25 cellular contexts compared by ENCODE assay signal in genomic region chr12:127240249-127240929, GRCh38.
A peak's percentile ranks its signal among the peaks of the same experiment; 100 is the strongest.
DNase-seq lines count a peak whose midpoint lies in the region; ATAC-seq and TF ChIP-seq lines count a peak whose summit lies in the region.
"Had no signal": no experiment of that assay in that cellular context is flagged by ENCODE, and none has a peak within 500 bp of the region (broad histone marks: within the 10 kb centered on the region; RNA-seq: fewer than 3 reads in every experiment).

No MANE protein-coding gene starts in this region.

- no peak overlapping the region for H3K4me3 Mint-ChIP-seq in MCF 10A (ENCODE audit: unreplicated experiment)
- H3K4me3 Mint-ChIP-seq: CD4-positive, alpha-beta T cell; GM23338; H9 had no signal

- TSS peak; percentile 91 for BruUV-seq in MCF 10A (replicated peaks; lab: Mats Ljungman, UMichigan)

- H3K9me3 ChIP-seq in breast epithelium (no peaks in the 10 kb centered on the region), RWPE2 (ENCODE audit: severe bottlenecking) (no peaks in the 10 kb centered on the region), osteoblast (ENCODE audit: low read depth, low read length) (no peaks in the 10 kb centered on the region)
- H3K9me3 ChIP-seq: BLaER1, Peyer's patch had no signal

- no peaks in the 10 kb centered on the region for H3K27me3 ChIP-seq in breast epithelium
- H3K27me3 ChIP-seq in RWPE2 (ENCODE audit: insufficient read depth, poor library complexity, severe bottlenecking), result no peaks in the 10 kb centered on the region
- no peaks in the 10 kb centered on the region for H3K27me3 ChIP-seq in osteoblast (ENCODE audit: insufficient read depth, low read length)
- H3K27me3 ChIP-seq: BLaER1, Peyer's patch had no signal

- no peak overlapping the region for H2AFZ ChIP-seq in osteoblast (ENCODE audit: low read length)
- H2AFZ ChIP-seq: GM23338 had no signal

- no peak for TF ChIP-seq POLR2A in breast epithelium (IDR thresholded peaks at IDR 0.05)

- H3K36me3 ChIP-seq in breast epithelium (no peaks in the 10 kb centered on the region), RWPE2 (ENCODE audit: low read depth) (no peaks in the 10 kb centered on the region), osteoblast (ENCODE audit: insufficient read depth, low read length) (no peaks in the 10 kb centered on the region)
- H3K36me3 ChIP-seq: BLaER1, Peyer's patch had no signal

- H3K27ac ChIP-seq in breast epithelium (no peak overlapping the region), RWPE2 (ENCODE audit: poor library complexity, severe bottlenecking) (peak overlapping the region; percentile 63), osteoblast (ENCODE audit: low read depth, low read length) (peak overlapping the region; percentile 29)
- H3K27ac ChIP-seq: BLaER1, KMS-11, Peyer's patch, SK-N-MC had no signal

- CTCF ChIA-PET in MCF 10A (lab: Yijun Ruan, JAX), result interaction anchor here (0.7 to 3.3 kb wide), 8 partner anchors 8 to 132 kb away, joined by 3 to 22 read pairs (median 4); no protein-coding TSS in a partner anchor

- H3K4me1 Mint-ChIP-seq in MCF 10A (ENCODE audit: insufficient read depth, unreplicated experiment), result peaks cover 55% of the 10 kb centered on the region
- H3K4me1 Mint-ChIP-seq: GM23338 had no signal

- POLR2A ChIA-PET in MCF 10A (lab: Yijun Ruan, JAX), result interaction anchor here (0.5 to 3.1 kb wide), 9 partner anchors 9 to 157 kb away, joined by 3 to 26 read pairs (median 4); no protein-coding TSS in a partner anchor

- TF ChIP-seq CTCF in MCF 10A (IDR thresholded peaks at IDR 0.05; ENCODE audit: unreplicated experiment), result no peak
- TF ChIP-seq CTCF in breast epithelium (IDR thresholded peaks at IDR 0.05), result no peak
- no peak for TF ChIP-seq CTCF in RWPE2 (IDR thresholded peaks at IDR 0.05; ENCODE audit: poor library complexity, severe bottlenecking)
- TF ChIP-seq CTCF in osteoblast (IDR thresholded peaks at IDR 0.05; ENCODE audit: extremely low read depth, low read depth, low read length), result no peak

- intact Hi-C loops in MCF 10A (cut with micrococcal nuclease) (loop anchor here (2.0 kb wide), 1 partner anchor 44 kb away; no protein-coding TSS in a partner anchor), breast epithelium (cut with DNase I; ENCODE audit: low total_unique reads) (no loop called here)

- H3K4me3 ChIP-seq in breast epithelium, result no peak overlapping the region
- H3K4me3 ChIP-seq in RWPE2 (ENCODE audit: severe bottlenecking), result no peak overlapping the region
- H3K4me3 ChIP-seq in osteoblast (ENCODE audit: insufficient read depth, low read length), result no peak overlapping the region
- H3K4me3 ChIP-seq: BLaER1, GM23338, Peyer's patch, SK-N-MC had no signal

- no peaks in the 10 kb centered on the region for H3K79me2 ChIP-seq in osteoblast (ENCODE audit: insufficient read depth, low read length)

- H4K20me1 ChIP-seq in osteoblast (ENCODE audit: insufficient read depth, low read length), result no peaks in the 10 kb centered on the region
- H4K20me1 ChIP-seq: BLaER1 had no signal

- H3K27me3 Mint-ChIP-seq in MCF 10A (ENCODE audit: insufficient read depth, unreplicated experiment), result no peaks in the 10 kb centered on the region

- H3K9me3 Mint-ChIP-seq in MCF 10A (ENCODE audit: unreplicated experiment), result no peaks in the 10 kb centered on the region
- H3K9me3 Mint-ChIP-seq: H9 had no signal

- H3K4me2 ChIP-seq in osteoblast (ENCODE audit: insufficient read depth, low read length), result no peak overlapping the region
- H3K4me2 ChIP-seq: BLaER1, GM23338, KMS-11 had no signal

- H3K36me3 Mint-ChIP-seq in MCF 10A (ENCODE audit: insufficient read depth, unreplicated experiment), result peaks cover 17% of the 10 kb centered on the region

- DNase-seq in MCF 10A (ENCODE audit: unreplicated experiment) (no peak), breast epithelium (ENCODE audit: low spot score in 2 of 2) (no peak), RWPE2 (ENCODE audit: low spot score) (no peak), left kidney (ENCODE audit: low read depth, low spot score) (peak; percentile 4), osteoblast (ENCODE audit: insufficient read length, low spot score, missing footprints) (no peak), NCI-H526 treated with DMSO at 0.1 percent for 48 hours (lab: John Stamatoyannopoulos, UW) (no peak), NOMO-1 (lab: John Stamatoyannopoulos, UW; ENCODE audit: unreplicated experiment in 2 of 2) (no peak)
- DNase-seq in activated T-cell treated with anti-CD3 and anti-CD28 coated beads, Interleukin-2, amount 50 U/mL, for 1 hour, result no peak
- DNase-seq: CD4-positive, alpha-beta T cell; DMS53; H9; IMR-90; NCI-H1048; NCI-H146; NCI-H1930; NCI-H2107; NCI-H524; NCI-H774; OCI-M1; Peyer's patch; SIG-M5 had no signal

- no peak for ATAC-seq in RWPE2 (ENCODE audit: low read depth)
- ATAC-seq: GM23338 had no signal

- H3K27ac Mint-ChIP-seq in MCF 10A (ENCODE audit: low read depth, unreplicated experiment), result no peak overlapping the region
- H3K27ac Mint-ChIP-seq: CD4-positive, alpha-beta T cell; GM23338; H9 had no signal

- H3K4me1 ChIP-seq in breast epithelium (no peaks in the 10 kb centered on the region), RWPE2 (ENCODE audit: insufficient read depth, poor library complexity, severe bottlenecking) (peaks cover 26% of the 10 kb centered on the region), osteoblast (ENCODE audit: insufficient read depth, low read length) (peaks cover 26% of the 10 kb centered on the region)
- H3K4me1 ChIP-seq: Peyer's patch had no signal

Comparison
In these comparisons a context has a peak if more than half of its experiments do, and no peak if none do; other contexts are left out.
1. H3K27ac ChIP-seq: peak in RWPE2 (single experiment) and osteoblast (single experiment); none in breast epithelium (0 of 2).